In the genomic region with DNA sequence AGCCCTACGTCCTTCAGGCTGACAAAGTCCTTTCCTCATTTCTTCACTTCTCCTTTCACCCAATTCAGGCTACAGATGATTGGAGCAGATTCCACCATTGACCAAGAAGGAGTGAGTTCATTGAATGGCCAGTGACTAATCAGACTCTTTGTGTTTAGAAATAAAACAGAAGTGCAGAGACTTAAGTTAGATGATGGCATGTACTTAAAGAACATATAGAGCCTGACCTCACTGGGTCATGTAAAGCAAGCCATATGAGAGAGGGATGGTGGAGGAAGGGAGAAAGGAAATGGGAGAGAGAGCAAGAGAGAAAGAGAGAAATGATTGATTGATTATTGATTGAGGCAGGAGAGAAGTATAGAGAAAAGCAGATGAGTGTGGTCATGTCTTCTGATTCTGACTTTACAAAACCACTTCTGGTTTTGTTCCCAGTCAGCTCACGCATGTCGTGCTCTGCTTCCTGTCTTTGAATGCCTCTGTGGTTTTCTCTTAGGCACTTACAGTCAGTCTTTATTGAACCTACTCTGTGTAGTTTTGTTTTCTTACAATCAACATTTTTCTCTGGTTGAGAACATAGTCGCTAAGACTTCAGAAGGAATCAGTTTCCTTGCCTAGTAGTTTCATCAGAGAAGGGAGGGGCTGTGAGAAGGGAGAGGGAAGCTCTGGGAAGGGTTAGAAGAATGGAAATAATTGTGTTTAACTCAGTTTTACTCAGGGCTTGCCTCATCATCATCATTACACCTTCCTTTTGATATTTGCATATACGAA, we compare ENCODE assay signal across 8 cellular contexts.
DNase-seq lines count a peak whose midpoint lies in the region; ATAC-seq and TF ChIP-seq lines count a peak whose summit lies in the region.

No MANE protein-coding gene starts in this region.

- DNase-seq in chondrocyte (ENCODE audit: low spot score) (no peak), naive B cell (peak; percentile 48), NCI-H526 (lab: John Stamatoyannopoulos, UW) (no peak), NCI-H774 (lab: John Stamatoyannopoulos, UW) (no peak), WTC11 (ENCODE audit: low spot score) (no peak)

- peak; percentile 98 for ATAC-seq in GM18870 (IDR thresholded peaks at IDR 0.05; ENCODE audit: unreplicated experiment)
- peak; percentile 98 for ATAC-seq in HG03025 (IDR thresholded peaks at IDR 0.05; ENCODE audit: low FRiP score, unreplicated experiment)
- ATAC-seq in naive B cell (ENCODE audit: low read depth in 2 of 2), result peak; percentile 94
- no peak for ATAC-seq in WTC11

- no peaks in the 10 kb centered on the region for H3K27me3 Mint-ChIP-seq in T-helper 1 cell treated with Interleukin-12 subunit alpha and Interleukin-12 subunit beta and Interleukin-4 antibody, amounts not matched to agents 30 μg/mL and 1 μg/mL, for 36 hours (ENCODE audit: low read depth)
- H3K27me3 Mint-ChIP-seq in chondrocyte (ENCODE audit: low read depth), result no peaks in the 10 kb centered on the region
- no peaks in the 10 kb centered on the region for H3K27me3 Mint-ChIP-seq in naive B cell
- peaks cover 4% of the 10 kb centered on the region; the same call in 1 of the 2 replicates for H3K27me3 Mint-ChIP-seq in WTC11 (ENCODE audit: low read depth)

- H3K9me3 Mint-ChIP-seq in T-helper 1 cell treated with Interleukin-12 subunit alpha and Interleukin-12 subunit beta and Interleukin-4 antibody, amounts not matched to agents 30 μg/mL and 1 μg/mL, for 36 hours, result no peaks in the 10 kb centered on the region
- H3K9me3 Mint-ChIP-seq in chondrocyte (ENCODE audit: low read depth), result no peaks in the 10 kb centered on the region
- no peaks in the 10 kb centered on the region for H3K9me3 Mint-ChIP-seq in naive B cell
- no peaks in the 10 kb centered on the region for H3K9me3 Mint-ChIP-seq in WTC11

- TF ChIP-seq CTCF in chondrocyte (IDR thresholded peaks at IDR 0.05) (peak; percentile 12), WTC11 (IDR thresholded peaks at IDR 0.05) (no peak)

- peaks cover 53% of the 10 kb centered on the region for H3K4me1 Mint-ChIP-seq in T-helper 1 cell treated with Interleukin-12 subunit alpha and Interleukin-12 subunit beta and Interleukin-4 antibody, amounts not matched to agents 30 μg/mL and 1 μg/mL, for 36 hours (ENCODE audit: low read depth)
- H3K4me1 Mint-ChIP-seq in chondrocyte (ENCODE audit: low read depth), result peaks cover 48% of the 10 kb centered on the region
- H3K4me1 Mint-ChIP-seq in naive B cell, result peaks cover 18 to 31% (median 23%) of the 10 kb centered on the region in 3 donors
- peaks cover 30% of the 10 kb centered on the region for H3K4me1 Mint-ChIP-seq in WTC11

- H3K36me3 Mint-ChIP-seq in T-helper 1 cell treated with Interleukin-12 subunit alpha and Interleukin-12 subunit beta and Interleukin-4 antibody, amounts not matched to agents 30 μg/mL and 1 μg/mL, for 36 hours (ENCODE audit: low read depth), result peaks cover 7% of the 10 kb centered on the region
- H3K36me3 Mint-ChIP-seq in chondrocyte (ENCODE audit: low read depth), result no peaks in the 10 kb centered on the region
- H3K36me3 Mint-ChIP-seq in naive B cell, result no peaks in the 10 kb centered on the region
- H3K36me3 Mint-ChIP-seq in WTC11, result no peaks in the 10 kb centered on the region

- CTCF ChIA-PET in WTC11 (lab: Charles Lee), result interaction anchor here (1.6 kb wide), 1 partner anchor 39 kb away, joined by 4 read pairs; no protein-coding TSS in a partner anchor

- peak overlapping the region; percentile 98 for H3K27ac Mint-ChIP-seq in T-helper 1 cell treated with Interleukin-12 subunit alpha and Interleukin-12 subunit beta and Interleukin-4 antibody, amounts not matched to agents 30 μg/mL and 1 μg/mL, for 36 hours
- H3K27ac Mint-ChIP-seq in chondrocyte (ENCODE audit: unreplicated experiment) (peak overlapping the region; percentile 95), naive B cell (peak overlapping the region; percentile 48 to 95 (median 86)), WTC11 (no peak overlapping the region; the same call in 1 of the 2 replicates)

- POLR2A ChIA-PET in WTC11 (lab: Charles Lee), result no interaction called here

- H3K4me3 Mint-ChIP-seq in T-helper 1 cell treated with Interleukin-12 subunit alpha and Interleukin-12 subunit beta and Interleukin-4 antibody, amounts not matched to agents 30 μg/mL and 1 μg/mL, for 36 hours, result peak overlapping the region; percentile 59
- H3K4me3 Mint-ChIP-seq in chondrocyte (ENCODE audit: unreplicated experiment), result peak overlapping the region; percentile 13
- H3K4me3 Mint-ChIP-seq in naive B cell, result peak overlapping the region; percentile 6 to 82 (median 66)
- no peak overlapping the region for H3K4me3 Mint-ChIP-seq in WTC11

TF ChIP-seq in WTC11, 78 proteins besides CTCF, POLR2A, EP300 and RAD21 (continues in another document):
- TF ChIP-seq, protein P1, sequence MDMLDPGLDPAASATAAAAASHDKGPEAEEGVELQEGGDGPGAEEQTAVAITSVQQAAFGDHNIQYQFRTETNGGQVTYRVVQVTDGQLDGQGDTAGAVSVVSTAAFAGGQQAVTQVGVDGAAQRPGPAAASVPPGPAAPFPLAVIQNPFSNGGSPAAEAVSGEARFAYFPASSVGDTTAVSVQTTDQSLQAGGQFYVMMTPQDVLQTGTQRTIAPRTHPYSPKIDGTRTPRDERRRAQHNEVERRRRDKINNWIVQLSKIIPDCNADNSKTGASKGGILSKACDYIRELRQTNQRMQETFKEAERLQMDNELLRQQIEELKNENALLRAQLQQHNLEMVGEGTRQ (CRISPR knock-in tag; IDR thresholded peaks at IDR 0.05), result no peak
- TF ChIP-seq, protein P2, sequence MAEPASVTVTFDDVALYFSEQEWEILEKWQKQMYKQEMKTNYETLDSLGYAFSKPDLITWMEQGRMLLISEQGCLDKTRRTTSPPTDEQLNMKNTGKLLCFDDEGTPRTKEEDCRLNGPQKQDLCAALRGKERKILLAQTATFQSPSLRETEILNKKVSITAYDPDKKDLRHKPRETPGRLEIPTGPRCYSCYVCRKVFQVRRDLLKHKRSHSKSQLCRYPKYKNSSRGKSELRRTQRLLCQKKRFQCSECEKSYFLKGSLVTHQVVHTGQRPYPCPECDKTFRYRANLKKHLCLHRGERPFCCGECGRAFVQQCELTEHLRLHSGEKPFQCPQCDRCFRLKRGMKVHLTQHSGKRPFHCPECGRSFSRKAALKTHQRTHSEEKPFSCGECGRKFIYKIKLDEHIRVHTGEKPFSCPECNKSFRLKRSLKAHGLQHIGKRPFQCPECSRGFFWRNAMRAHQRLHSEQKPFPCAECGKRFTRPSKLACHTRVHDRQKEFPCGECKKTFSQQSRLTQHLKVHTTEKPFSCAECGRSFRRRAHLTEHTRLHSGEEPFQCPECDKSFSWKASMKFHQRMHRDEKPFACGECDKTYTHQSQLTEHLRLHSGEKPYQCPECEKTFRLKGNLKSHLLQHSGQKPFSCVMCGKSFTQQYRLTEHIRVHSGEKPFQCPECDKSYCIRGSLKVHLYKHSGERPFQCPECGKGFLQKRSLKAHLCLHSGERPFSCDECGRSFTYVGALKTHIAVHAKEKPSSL (CRISPR knock-in tag; conservative IDR thresholded peaks at IDR 0.05), result no peak
- TF ChIP-seq, protein P3, sequence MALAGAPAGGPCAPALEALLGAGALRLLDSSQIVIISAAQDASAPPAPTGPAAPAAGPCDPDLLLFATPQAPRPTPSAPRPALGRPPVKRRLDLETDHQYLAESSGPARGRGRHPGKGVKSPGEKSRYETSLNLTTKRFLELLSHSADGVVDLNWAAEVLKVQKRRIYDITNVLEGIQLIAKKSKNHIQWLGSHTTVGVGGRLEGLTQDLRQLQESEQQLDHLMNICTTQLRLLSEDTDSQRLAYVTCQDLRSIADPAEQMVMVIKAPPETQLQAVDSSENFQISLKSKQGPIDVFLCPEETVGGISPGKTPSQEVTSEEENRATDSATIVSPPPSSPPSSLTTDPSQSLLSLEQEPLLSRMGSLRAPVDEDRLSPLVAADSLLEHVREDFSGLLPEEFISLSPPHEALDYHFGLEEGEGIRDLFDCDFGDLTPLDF (CRISPR knock-in tag; IDR thresholded peaks at IDR 0.05), result no peak
- TF ChIP-seq, protein P4, sequence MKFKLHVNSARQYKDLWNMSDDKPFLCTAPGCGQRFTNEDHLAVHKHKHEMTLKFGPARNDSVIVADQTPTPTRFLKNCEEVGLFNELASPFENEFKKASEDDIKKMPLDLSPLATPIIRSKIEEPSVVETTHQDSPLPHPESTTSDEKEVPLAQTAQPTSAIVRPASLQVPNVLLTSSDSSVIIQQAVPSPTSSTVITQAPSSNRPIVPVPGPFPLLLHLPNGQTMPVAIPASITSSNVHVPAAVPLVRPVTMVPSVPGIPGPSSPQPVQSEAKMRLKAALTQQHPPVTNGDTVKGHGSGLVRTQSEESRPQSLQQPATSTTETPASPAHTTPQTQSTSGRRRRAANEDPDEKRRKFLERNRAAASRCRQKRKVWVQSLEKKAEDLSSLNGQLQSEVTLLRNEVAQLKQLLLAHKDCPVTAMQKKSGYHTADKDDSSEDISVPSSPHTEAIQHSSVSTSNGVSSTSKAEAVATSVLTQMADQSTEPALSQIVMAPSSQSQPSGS (CRISPR knock-in tag; IDR thresholded peaks at IDR 0.05; ENCODE audit: borderline replicate concordance, low read depth), result no peak
